In genomic region chr1:9164537-9164910, GRCh38 we compare ENCODE assay signal across 1 cellular context.
TF ChIP-seq lines count a peak whose summit lies in the region.

No MANE protein-coding gene starts in this region.

TF ChIP-seq in WTC11, 78 proteins besides CTCF, POLR2A, EP300 and RAD21 (continued from another document):
- TF ChIP-seq AR (CRISPR knock-in tag; IDR thresholded peaks at IDR 0.05) = no peak
- no peak for TF ChIP-seq SMAD3 (CRISPR knock-in tag; IDR thresholded peaks at IDR 0.05; ENCODE audit: borderline replicate concordance)
- no peak for TF ChIP-seq PRDM15 (CRISPR knock-in tag; IDR thresholded peaks at IDR 0.05)
- no peak for TF ChIP-seq KAT7 (CRISPR knock-in tag; IDR thresholded peaks at IDR 0.05; ENCODE audit: borderline replicate concordance)
TF ChIP-seq in WTC11: peak in this region for 0.
